In genomic region chr1:163240705-163241104, GRCh38 we compare ENCODE assay signal across 22 cellular contexts.
"Had no signal": no experiment of that assay in that cellular context is flagged by ENCODE, and none has a peak within 500 bp of the region (broad histone marks: within the 10 kb centered on the region; RNA-seq: fewer than 3 reads in every experiment).

No MANE protein-coding gene starts in this region.

- H3K27ac Mint-ChIP-seq: effector memory CD8-positive, alpha-beta T cell; naive thymus-derived CD4-positive, alpha-beta T cell; nephron; neural progenitor cell; progenitor cell of endocrine pancreas; stimulated activated naive B cell treated with anti-CD40 and anti-IgM and Interleukin-4, amounts not matched to agents 10 μg/mL and 1 μg/mL and 100 μg/mL, for 72 hours; stimulated activated naive CD8-positive, alpha-beta T cell treated with anti-CD3 and anti-CD28 coated beads, Interleukin-15, Interleukin-2, amounts not matched to agents 100 ng/mL and 50 ng/mL, for 24 hours had no signal

- H3K9ac ChIP-seq: neural progenitor cell, parathyroid adenoma had no signal

- H3K79me2 ChIP-seq: parathyroid adenoma had no signal

- H3K4me3 ChIP-seq: esophagus muscularis mucosa, neural progenitor cell, right lobe of liver, thoracic aorta, tibial nerve, vagina had no signal

- H3K27ac ChIP-seq: esophagus muscularis mucosa, neural progenitor cell, parathyroid adenoma, right lobe of liver, thoracic aorta, tibial nerve, vagina had no signal

- H3K36me3 ChIP-seq: esophagus muscularis mucosa, neural progenitor cell, right lobe of liver, thoracic aorta, vagina had no signal

- H3K27me3 ChIP-seq: esophagus muscularis mucosa, neural progenitor cell, right lobe of liver, tibial nerve, vagina had no signal

- DNase-seq: cortex of kidney; effector memory CD8-positive, alpha-beta T cell; hypothalamus; kidney; mesendoderm; midbrain; naive thymus-derived CD4-positive, alpha-beta T cell; right lobe of liver; small intestine; stimulated activated CD4-positive, alpha-beta T cell treated with anti-CD3 and anti-CD28 coated beads, Interleukin-15, amount 100 ng/mL, for 24 hours; stimulated activated CD4-positive, alpha-beta T cell treated with anti-CD3 and anti-CD28 coated beads, Interleukin-2, amount 100 ng/mL, for 48 hours; stimulated activated naive B cell treated with anti-CD40 and anti-IgM and Interleukin-4, amounts not matched to agents 10 μg/mL and 1 μg/mL and 100 μg/mL, for 72 hours had no signal

- H2AFZ ChIP-seq: neural progenitor cell, parathyroid adenoma had no signal

- H3K4me1 Mint-ChIP-seq: naive thymus-derived CD4-positive, alpha-beta T cell; nephron; stimulated activated naive B cell treated with anti-CD40 and anti-IgM and Interleukin-4, amounts not matched to agents 10 μg/mL and 1 μg/mL and 100 μg/mL, for 72 hours had no signal

- H3K4me1 ChIP-seq: neural progenitor cell, parathyroid adenoma, right lobe of liver, tibial nerve, vagina had no signal

- H3K4me3 Mint-ChIP-seq: effector memory CD8-positive, alpha-beta T cell; nephron; neural progenitor cell; stimulated activated naive B cell treated with anti-CD40 and anti-IgM and Interleukin-4, amounts not matched to agents 10 μg/mL and 1 μg/mL and 100 μg/mL, for 72 hours; stimulated activated naive CD8-positive, alpha-beta T cell treated with anti-CD3 and anti-CD28 coated beads, Interleukin-15, Interleukin-2, amounts not matched to agents 100 ng/mL and 50 ng/mL, for 24 hours had no signal

- H3K4me2 ChIP-seq: neural progenitor cell had no signal

- H3K36me3 Mint-ChIP-seq: neural progenitor cell had no signal

- H3K9me3 ChIP-seq: esophagus muscularis mucosa, right lobe of liver, thoracic aorta, tibial nerve, vagina had no signal

- ATAC-seq: effector memory CD8-positive, alpha-beta T cell; left lobe of liver; naive thymus-derived CD4-positive, alpha-beta T cell; right lobe of liver; stimulated activated naive B cell treated with anti-CD40 and anti-IgM and Interleukin-4, amounts not matched to agents 10 μg/mL and 1 μg/mL and 100 μg/mL, for 72 hours had no signal

- H3K9me3 Mint-ChIP-seq: effector memory CD8-positive, alpha-beta T cell; nephron; neural progenitor cell; stimulated activated naive CD8-positive, alpha-beta T cell treated with anti-CD3 and anti-CD28 coated beads, Interleukin-15, Interleukin-2, amounts not matched to agents 100 ng/mL and 50 ng/mL, for 24 hours had no signal

- H3K27me3 Mint-ChIP-seq: effector memory CD8-positive, alpha-beta T cell; naive thymus-derived CD4-positive, alpha-beta T cell; progenitor cell of endocrine pancreas; stimulated activated naive B cell treated with anti-CD40 and anti-IgM and Interleukin-4, amounts not matched to agents 10 μg/mL and 1 μg/mL and 100 μg/mL, for 72 hours; stimulated activated naive CD8-positive, alpha-beta T cell treated with anti-CD3 and anti-CD28 coated beads, Interleukin-15, Interleukin-2, amounts not matched to agents 100 ng/mL and 50 ng/mL, for 24 hours had no signal
